ENCODE assay signal across 1 cellular context in the genomic region with DNA sequence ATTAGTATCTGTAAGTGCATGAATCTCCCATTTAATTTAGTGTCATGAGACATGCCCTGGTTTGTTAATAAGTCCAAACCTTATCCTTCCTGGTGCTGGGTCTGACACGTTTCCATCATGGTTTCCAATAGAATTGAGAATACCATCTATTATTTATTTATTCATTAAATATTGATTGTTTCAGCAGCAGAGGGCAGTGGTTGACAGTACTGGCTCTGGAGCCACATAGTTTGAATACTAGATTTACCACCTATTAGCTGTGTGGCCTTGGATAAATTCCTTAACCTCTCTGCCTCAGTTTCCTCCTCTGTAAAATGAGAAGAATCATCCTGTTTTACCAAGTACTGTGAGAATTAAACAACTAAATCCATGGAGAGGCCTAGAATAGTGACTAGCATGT.
TF ChIP-seq lines count a peak whose summit lies in the region.

No MANE protein-coding gene starts in this region.

TF ChIP-seq in SK-N-SH, 30 proteins besides CTCF, POLR2A, EP300 and RAD21 (continued from another document):
- no peak for TF ChIP-seq NFIC (IDR thresholded peaks at IDR 0.05; ENCODE audit: borderline replicate concordance)
- no peak for TF ChIP-seq MEF2A (IDR thresholded peaks at IDR 0.05; ENCODE audit: borderline replicate concordance, low read depth)
- TF ChIP-seq TCF12 (IDR thresholded peaks at IDR 0.05): no peak
- TF ChIP-seq, protein P1, sequence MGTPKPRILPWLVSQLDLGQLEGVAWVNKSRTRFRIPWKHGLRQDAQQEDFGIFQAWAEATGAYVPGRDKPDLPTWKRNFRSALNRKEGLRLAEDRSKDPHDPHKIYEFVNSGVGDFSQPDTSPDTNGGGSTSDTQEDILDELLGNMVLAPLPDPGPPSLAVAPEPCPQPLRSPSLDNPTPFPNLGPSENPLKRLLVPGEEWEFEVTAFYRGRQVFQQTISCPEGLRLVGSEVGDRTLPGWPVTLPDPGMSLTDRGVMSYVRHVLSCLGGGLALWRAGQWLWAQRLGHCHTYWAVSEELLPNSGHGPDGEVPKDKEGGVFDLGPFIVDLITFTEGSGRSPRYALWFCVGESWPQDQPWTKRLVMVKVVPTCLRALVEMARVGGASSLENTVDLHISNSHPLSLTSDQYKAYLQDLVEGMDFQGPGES (IDR thresholded peaks at IDR 0.05; ENCODE audit: low read depth, low read length): no peak
- TF ChIP-seq RCOR1 (IDR thresholded peaks at IDR 0.05; ENCODE audit: low read length): no peak
